ENCODE assay signal across 34 cellular contexts in the genomic region with DNA sequence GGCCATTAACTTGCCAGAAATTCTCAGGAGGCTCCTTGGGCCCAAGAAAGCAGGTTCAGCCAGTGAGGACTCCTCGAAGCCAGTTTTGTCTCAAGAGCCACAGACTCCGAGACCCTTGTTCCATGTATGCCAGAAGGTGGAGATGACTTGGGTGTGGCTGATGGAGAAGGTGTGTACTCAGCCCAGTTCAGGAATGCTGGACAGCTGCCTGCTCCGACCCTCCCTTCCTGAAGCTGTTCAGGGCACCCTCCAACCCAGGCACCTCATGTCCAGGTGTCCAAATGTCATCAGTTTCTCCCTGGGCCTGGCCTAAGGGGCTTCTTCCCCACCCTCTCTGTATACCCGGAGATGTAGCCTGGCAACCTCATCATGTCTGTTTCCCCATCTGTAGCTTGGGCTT. TPM values are rescaled to one million over a fixed set of nuclear protein-coding genes. Genes with fewer than 3 reads are reported as not detected.
"Had no signal": no experiment of that assay in that cellular context is flagged by ENCODE, and none has a peak within 500 bp of the region (broad histone marks: within the 10 kb centered on the region; RNA-seq: fewer than 3 reads in every experiment).

No MANE protein-coding gene starts in this region.

- H3K9me3 Mint-ChIP-seq: activated B cell treated with CpG ODN at 0.5 μM for 24 hours; activated CD4-positive, alpha-beta memory T cell treated with anti-CD3 and anti-CD28 coated beads for 36 hours; activated CD4-positive, alpha-beta T cell treated with anti-CD3 and anti-CD28 coated beads, Interleukin-2, amount 10 ng/mL, durations not matched to agents 24 days and 14 days; activated CD8-positive, alpha-beta T cell treated with anti-CD3 and anti-CD28 coated beads for 36 hours; activated naive CD4-positive, alpha-beta T cell treated with anti-CD3 and anti-CD28 coated beads, Interleukin-2, amount 10 ng/mL, durations not matched to agents 7 days and 5 days; activated naive CD4-positive, alpha-beta T cell treated with anti-CD3 and anti-CD28 coated beads, Interleukin-2, amount 50 U/mL, for 24 hours; activated naive CD8-positive, alpha-beta T cell treated with anti-CD3 and anti-CD28 coated beads, Interleukin-2, amount 10 ng/mL, durations not matched to agents 7 days and 5 days; activated naive CD8-positive, alpha-beta T cell treated with anti-CD3 and anti-CD28 coated beads, Interleukin-2, amount 50 U/mL, for 24 hours; activated T-cell treated with anti-CD3 and anti-CD28 coated beads, Interleukin-2, amount 50 U/mL, for 4 hours; activated T-helper 2 cell treated with anti-CD3 and anti-CD28 coated beads, Interferon-gamma antibody, Interleukin-2, Interleukin-4, amounts not matched to agents 10 μg/mL and 5 μg/mL and 100 μg/mL, durations not matched to agents 14 hours and 24 hours and 36 hours; brain; central memory CD8-positive, alpha-beta T cell; T-helper 1 cell treated with Interleukin-12 subunit alpha and Interleukin-12 subunit beta and Interleukin-4 antibody, amounts not matched to agents 30 μg/mL and 1 μg/mL, for 36 hours; T-helper 2 cell treated with Interferon-gamma antibody and Interleukin-4, amounts not matched to agents 5 μg/mL and 100 μg/mL, for 36 hours had no signal

- H3K4me3 ChIP-seq: ascending aorta, cardiac muscle cell had no signal

- H3K27ac Mint-ChIP-seq: activated B cell treated with CpG ODN at 0.5 μM for 24 hours; activated CD4-positive, alpha-beta memory T cell treated with anti-CD3 and anti-CD28 coated beads for 36 hours; activated CD4-positive, alpha-beta T cell treated with anti-CD3 and anti-CD28 coated beads, Interleukin-2, amount 10 ng/mL, durations not matched to agents 24 days and 14 days; activated CD8-positive, alpha-beta T cell treated with anti-CD3 and anti-CD28 coated beads for 36 hours; activated naive CD4-positive, alpha-beta T cell treated with anti-CD3 and anti-CD28 coated beads, Interleukin-2, amount 10 ng/mL, durations not matched to agents 7 days and 5 days; activated naive CD8-positive, alpha-beta T cell; activated naive CD8-positive, alpha-beta T cell treated with anti-CD3 and anti-CD28 coated beads, Interleukin-2, amount 10 ng/mL, durations not matched to agents 7 days and 5 days; activated naive CD8-positive, alpha-beta T cell treated with anti-CD3 and anti-CD28 coated beads, Interleukin-2, amount 50 U/mL, for 24 hours; activated T-helper 2 cell treated with anti-CD3 and anti-CD28 coated beads, Interferon-gamma antibody, Interleukin-2, Interleukin-4, amounts not matched to agents 10 μg/mL and 5 μg/mL and 100 μg/mL, durations not matched to agents 14 hours and 24 hours and 36 hours; brain; T-helper 1 cell treated with Interleukin-12 subunit alpha and Interleukin-12 subunit beta and Interleukin-4 antibody, amounts not matched to agents 30 μg/mL and 1 μg/mL, for 36 hours; T-helper 2 cell treated with Interferon-gamma antibody and Interleukin-4, amounts not matched to agents 5 μg/mL and 100 μg/mL, for 36 hours had no signal

- H3K9me3 ChIP-seq: ascending aorta had no signal

- H3K27me3 ChIP-seq: ascending aorta had no signal

- H3K27ac ChIP-seq: ascending aorta, cardiac muscle cell, VCaP had no signal

- DNase-seq: activated B cell treated with CpG ODN at 0.5 μM for 24 hours; activated CD4-positive, alpha-beta memory T cell treated with anti-CD3 and anti-CD28 coated beads for 36 hours; activated CD4-positive, alpha-beta T cell treated with anti-CD3 and anti-CD28 coated beads for 4 hours; activated CD4-positive, alpha-beta T cell treated with anti-CD3 and anti-CD28 coated beads, Interleukin-2, amount 10 ng/mL, durations not matched to agents 24 days and 14 days; activated CD4-positive, alpha-beta T cell treated with anti-CD3 and anti-CD28 coated beads, Interleukin-2, amount 50 U/mL, for 1 hour; activated CD4-positive, alpha-beta T cell treated with anti-CD3 and anti-CD28 coated beads, Interleukin-2, amount 50 U/mL, for 4 hours; activated CD4-positive, CD25-positive, alpha-beta regulatory T cell treated with anti-CD3 and anti-CD28 coated beads, Interleukin-2, amount 50 U/mL, for 72 hours; activated CD8-positive, alpha-beta memory T cell treated with anti-CD3 and anti-CD28 coated beads, Interleukin-2, amount 50 U/mL, for 4 hours; activated CD8-positive, alpha-beta T cell treated with anti-CD3 and anti-CD28 coated beads for 36 hours; activated effector memory CD4-positive, alpha-beta T cell treated with Interleukin-2 at 50 U/mL for 16 hours; activated gamma-delta T cell; activated naive CD4-positive, alpha-beta T cell treated with anti-CD3 and anti-CD28 coated beads, Interleukin-2, amount 10 ng/mL, durations not matched to agents 7 days and 5 days; activated naive CD4-positive, alpha-beta T cell treated with Interleukin-2 at 50 U/mL for 16 hours; activated naive CD8-positive, alpha-beta T cell treated with anti-CD3 and anti-CD28 coated beads, Interleukin-2, amount 10 ng/mL, durations not matched to agents 7 days and 5 days; activated naive CD8-positive, alpha-beta T cell treated with anti-CD3 and anti-CD28 coated beads, Interleukin-2, amount 50 U/mL, for 24 hours; activated T-cell treated with anti-CD3 and anti-CD28 coated beads for 4 hours; activated T-cell treated with anti-CD3 and anti-CD28 coated beads, Interleukin-2, amount 50 U/mL, for 1 hour; activated T-cell treated with anti-CD3 and anti-CD28 coated beads, Interleukin-2, amount 50 U/mL, for 4 hours; amygdala; anterior cingulate cortex; caudate nucleus; cerebellar nuclear complex; T-helper 2 cell; T-helper 9 cell had no signal

- H3K4me1 Mint-ChIP-seq: activated B cell treated with CpG ODN at 0.5 μM for 24 hours; activated CD4-positive, alpha-beta T cell treated with anti-CD3 and anti-CD28 coated beads, Interleukin-2, amount 10 ng/mL, durations not matched to agents 24 days and 14 days; activated naive CD4-positive, alpha-beta T cell treated with anti-CD3 and anti-CD28 coated beads, Interleukin-2, amount 10 ng/mL, durations not matched to agents 7 days and 5 days; central memory CD8-positive, alpha-beta T cell had no signal

- H3K27me3 Mint-ChIP-seq: activated CD8-positive, alpha-beta T cell treated with anti-CD3 and anti-CD28 coated beads for 36 hours; activated naive CD4-positive, alpha-beta T cell treated with anti-CD3 and anti-CD28 coated beads, Interleukin-2, amount 50 U/mL, for 24 hours; activated naive CD8-positive, alpha-beta T cell; activated naive CD8-positive, alpha-beta T cell treated with anti-CD3 and anti-CD28 coated beads, Interleukin-2, amount 50 U/mL, for 24 hours had no signal

- H3K4me1 ChIP-seq: ascending aorta had no signal

- H3K36me3 ChIP-seq: ascending aorta, cardiac muscle cell had no signal

- H3K36me3 Mint-ChIP-seq: activated CD4-positive, alpha-beta memory T cell treated with anti-CD3 and anti-CD28 coated beads for 36 hours; activated naive CD4-positive, alpha-beta T cell treated with anti-CD3 and anti-CD28 coated beads, Interleukin-2, amount 10 ng/mL, durations not matched to agents 7 days and 5 days; activated naive CD4-positive, alpha-beta T cell treated with anti-CD3 and anti-CD28 coated beads, Interleukin-2, amount 50 U/mL, for 24 hours; activated naive CD8-positive, alpha-beta T cell; activated naive CD8-positive, alpha-beta T cell treated with anti-CD3 and anti-CD28 coated beads, Interleukin-2, amount 10 ng/mL, durations not matched to agents 7 days and 5 days; brain had no signal

- ATAC-seq: activated CD8-positive, alpha-beta T cell treated with anti-CD3 and anti-CD28 coated beads for 36 hours; activated naive CD8-positive, alpha-beta T cell treated with anti-CD3 and anti-CD28 coated beads, Interleukin-2, amount 50 U/mL, for 24 hours; activated T-cell treated with anti-CD3 and anti-CD28 coated beads, Interleukin-2, amount 50 U/mL, for 4 hours had no signal

- H3K4me3 Mint-ChIP-seq: activated B cell treated with CpG ODN at 0.5 μM for 24 hours; activated CD4-positive, alpha-beta memory T cell treated with anti-CD3 and anti-CD28 coated beads for 36 hours; activated CD4-positive, alpha-beta T cell treated with anti-CD3 and anti-CD28 coated beads, Interleukin-2, amount 10 ng/mL, durations not matched to agents 24 days and 14 days; activated CD8-positive, alpha-beta T cell treated with anti-CD3 and anti-CD28 coated beads for 36 hours; activated naive CD4-positive, alpha-beta T cell treated with anti-CD3 and anti-CD28 coated beads, Interleukin-2, amount 10 ng/mL, durations not matched to agents 7 days and 5 days; activated naive CD4-positive, alpha-beta T cell treated with anti-CD3 and anti-CD28 coated beads, Interleukin-2, amount 50 U/mL, for 24 hours; activated naive CD8-positive, alpha-beta T cell; activated naive CD8-positive, alpha-beta T cell treated with anti-CD3 and anti-CD28 coated beads, Interleukin-2, amount 10 ng/mL, durations not matched to agents 7 days and 5 days; activated naive CD8-positive, alpha-beta T cell treated with anti-CD3 and anti-CD28 coated beads, Interleukin-2, amount 50 U/mL, for 24 hours; activated T-cell treated with anti-CD3 and anti-CD28 coated beads, Interleukin-2, amount 50 U/mL, for 4 hours; brain; central memory CD8-positive, alpha-beta T cell; T-helper 1 cell treated with Interleukin-12 subunit alpha and Interleukin-12 subunit beta and Interleukin-4 antibody, amounts not matched to agents 30 μg/mL and 1 μg/mL, for 36 hours; T-helper 2 cell treated with Interferon-gamma antibody and Interleukin-4, amounts not matched to agents 5 μg/mL and 100 μg/mL, for 36 hours had no signal

RNA-seq across cellular contexts. Expression of a gene that starts 40.2 kb away (rescaled TPM):
- total RNA-seq: activated B cell treated with CpG ODN at 0.5 μM for 24 hours; activated T-helper 2 cell treated with anti-CD3 and anti-CD28 coated beads, Interferon-gamma antibody, Interleukin-2, Interleukin-4, amounts not matched to agents 10 μg/mL and 5 μg/mL and 100 μg/mL, durations not matched to agents 14 hours and 24 hours and 36 hours; ascending aorta had no signal
